1 cellular context compared by ENCODE assay signal in genomic region chr20:53413188-53413631, GRCh38.
TF ChIP-seq lines count a peak whose summit lies in the region.

No MANE protein-coding gene starts in this region.

TF ChIP-seq in GM12878, 131 proteins besides CTCF, POLR2A, EP300 and RAD21 (continued from another document):
- TF ChIP-seq ZNF592 (IDR thresholded peaks at IDR 0.05) (no peak), PAX8 (IDR thresholded peaks at IDR 0.05) (no peak), NRF1 (conservative IDR thresholded peaks at IDR 0.05; ENCODE audit: low read depth, low read length) (no peak), POLR2AphosphoS2 (IDR thresholded peaks at IDR 0.05; ENCODE audit: low read depth, low read length) (no peak), RAD51 (IDR thresholded peaks at IDR 0.05) (no peak), MTA2 (IDR thresholded peaks at IDR 0.05; ENCODE audit: low read depth) (no peak), SMAD5 (IDR thresholded peaks at IDR 0.05; ENCODE audit: low read depth) (no peak), TBL1XR1 (IDR thresholded peaks at IDR 0.05; ENCODE audit: low read depth, low read length) (0 out of 2 replicates have a peak, but pooled peaks have one; percentile 53), SMAD1 (IDR thresholded peaks at IDR 0.05; ENCODE audit: low read depth, partially characterized antibody) (no peak), KAT2A (conservative IDR thresholded peaks at IDR 0.05; ENCODE audit: control insufficient read depth, low read depth, low read length) (no peak), RUNX3 (IDR thresholded peaks at IDR 0.05; ENCODE audit: low read length) (0 out of 2 replicates have a peak, but pooled peaks have one; percentile 25), MEF2B (IDR thresholded peaks at IDR 0.05; ENCODE audit: partially characterized antibody, poor library complexity, severe bottlenecking) (no peak), JUND (IDR thresholded peaks at IDR 0.05; ENCODE audit: low read depth, low read length) (no peak), SMC3 (IDR thresholded peaks at IDR 0.05; ENCODE audit: borderline replicate concordance, low read length) (peak; percentile 96), RB1 (IDR thresholded peaks at IDR 0.05; ENCODE audit: borderline replicate concordance) (peak; percentile 56; the same call in 1 of the 2 replicates), STAT1 (conservative IDR thresholded peaks at IDR 0.05) (no peak), GATAD2B (conservative IDR thresholded peaks at IDR 0.05; ENCODE audit: low read depth) (peak; percentile 52; the same call in 1 of the 2 replicates), STAT3 (IDR thresholded peaks at IDR 0.05; ENCODE audit: low read depth, low read length) (no peak), ZBTB33 (IDR thresholded peaks at IDR 0.05) (no peak), E4F1 (IDR thresholded peaks at IDR 0.05; ENCODE audit: borderline replicate concordance, partially characterized antibody) (no peak), FOXM1 (IDR thresholded peaks at IDR 0.05; ENCODE audit: low read depth, low read length) (0 out of 2 replicates have a peak, but pooled peaks have one; percentile 45), BACH1 (IDR thresholded peaks at IDR 0.05; ENCODE audit: borderline replicate concordance) (no peak), KLF5 (IDR thresholded peaks at IDR 0.05; ENCODE audit: partially characterized antibody) (no peak), SREBF1 (IDR thresholded peaks at IDR 0.05; ENCODE audit: low read length) (no peak), RELB (IDR thresholded peaks at IDR 0.05; ENCODE audit: low read depth) (no peak), YY1 (IDR thresholded peaks at IDR 0.05; ENCODE audit: low read depth, low read length) (peak; percentile 51), MEF2A (IDR thresholded peaks at IDR 0.05; ENCODE audit: insufficient read depth, low read depth, low read length) (0 out of 2 replicates have a peak, but pooled peaks have one; percentile 38)
